8 cellular contexts compared by ENCODE assay signal in the genomic region with DNA sequence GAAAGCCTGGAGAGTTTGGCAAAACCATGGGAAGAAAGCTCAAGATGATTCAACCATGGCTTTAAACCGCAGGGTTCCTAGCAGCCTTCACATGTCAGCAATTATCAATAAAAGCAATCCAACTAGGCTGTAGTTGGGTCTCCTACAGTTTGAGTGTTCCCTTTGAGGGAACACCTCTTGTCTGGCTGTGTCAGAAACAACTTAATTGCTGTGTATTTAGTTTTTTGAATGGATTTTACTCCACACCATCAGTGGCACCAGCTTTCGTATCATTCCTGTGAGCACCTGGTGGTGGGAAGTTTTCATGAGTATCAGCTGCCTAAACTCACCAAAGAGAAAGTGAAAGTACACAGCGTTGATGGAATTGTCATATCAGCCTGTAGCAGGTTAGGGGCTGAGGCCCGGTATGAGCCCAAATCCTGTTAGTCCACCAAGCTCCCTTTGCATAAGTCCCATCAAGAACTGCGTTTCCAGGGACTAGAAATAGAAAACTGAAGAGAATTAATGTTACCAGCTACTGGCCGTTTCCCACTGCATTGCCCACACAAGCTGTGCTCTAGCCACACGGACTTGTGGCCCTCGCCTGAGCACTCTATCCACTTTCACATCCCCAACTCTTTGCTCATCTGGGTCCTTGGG. TPM values are rescaled to one million over a fixed set of nuclear protein-coding genes. Genes with fewer than 3 reads are reported as not detected.
DNase-seq lines count a peak whose midpoint lies in the region; ATAC-seq and TF ChIP-seq lines count a peak whose summit lies in the region.

No MANE protein-coding gene starts in this region.

- peaks cover 27% of the 10 kb centered on the region for H3K4me1 Mint-ChIP-seq in CD14-positive monocyte

- H3K36me3 ChIP-seq in ascending aorta: no peaks in the 10 kb centered on the region
- H3K36me3 ChIP-seq in muscle layer of duodenum (ENCODE audit: control insufficient read depth in 1 of 2, insufficient read depth in 2 of 2, low read length in 2 of 2): no peaks in the 10 kb centered on the region

- H3K9me3 Mint-ChIP-seq in CD14-positive monocyte: no peaks in the 10 kb centered on the region

- H3K27me3 Mint-ChIP-seq in CD14-positive monocyte (ENCODE audit: low read depth in 3 of 3): peaks cover 0 to 2% (median 0%) of the 10 kb centered on the region in 3 donors

- peak overlapping the region; percentile 91 to 98 for H3K4me3 Mint-ChIP-seq in CD14-positive monocyte

- no peaks in the 10 kb centered on the region for H3K36me3 Mint-ChIP-seq in CD14-positive monocyte

- no peak for DNase-seq in CD14-positive monocyte (ENCODE audit: low spot score)
- DNase-seq in RWPE1 (ENCODE audit: low spot score): peak; percentile 19
- DNase-seq in ascending aorta (ENCODE audit: low spot score in 2 of 2): no peak
- DNase-seq in foreskin melanocyte: no peak
- DNase-seq in posterior cingulate gyrus: no peak

- CTCF ChIA-PET in RWPE1 (lab: Yijun Ruan, JAX): no interaction called here

- TF ChIP-seq CTCF in CD14-positive monocyte (IDR thresholded peaks at IDR 0.05) (no peak), RWPE1 (conservative IDR thresholded peaks at IDR 0.05; ENCODE audit: low read depth) (no peak), ascending aorta (IDR thresholded peaks at IDR 0.05) (peak in 1 of 3 experiments; percentile 7)

- no peak overlapping the region for H3K27ac ChIP-seq in RWPE1
- H3K27ac ChIP-seq in ascending aorta: no peak overlapping the region
- no peak overlapping the region for H3K27ac ChIP-seq in muscle layer of duodenum (ENCODE audit: low read length)

- POLR2A ChIA-PET in RWPE1 (lab: Yijun Ruan, JAX; ENCODE audit: low non-redundant PET): no interaction called here

- no peaks in the 10 kb centered on the region for H3K9me3 ChIP-seq in ascending aorta
- no peaks in the 10 kb centered on the region for H3K9me3 ChIP-seq in muscle layer of duodenum (ENCODE audit: control insufficient read depth in 1 of 2, low read length in 2 of 2)

- peaks cover 0 to 7% of the 10 kb centered on the region in 2 donors for H3K4me1 ChIP-seq in ascending aorta
- H3K4me1 ChIP-seq in muscle layer of duodenum (ENCODE audit: control insufficient read depth in 1 of 2, insufficient read depth in 2 of 2, low read length in 2 of 2): peaks cover 13 to 33% of the 10 kb centered on the region in 2 donors

- H3K27me3 ChIP-seq in ascending aorta (no peaks in the 10 kb centered on the region), muscle layer of duodenum (ENCODE audit: low read depth, low read length) (no peaks in the 10 kb centered on the region)

- peak overlapping the region; percentile 82 to 91 (median 89) for H3K27ac Mint-ChIP-seq in CD14-positive monocyte

- ATAC-seq in GM18909 (IDR thresholded peaks at IDR 0.05; ENCODE audit: poor library complexity, unreplicated experiment) (peak; percentile 63), HG03175 (IDR thresholded peaks at IDR 0.05; ENCODE audit: unreplicated experiment) (peak; percentile 49)

- H3K4me3 ChIP-seq in ascending aorta (peak overlapping the region; percentile 29 to 58), muscle layer of duodenum (ENCODE audit: low read depth in 1 of 2, low read length in 2 of 2) (peak overlapping the region; percentile 52 to 54)

- intact Hi-C loops in CD14-positive monocyte (cut with micrococcal nuclease) (no loop called here), ascending aorta (cut with DNase I) (no loop called here), posterior cingulate gyrus (cut with DNase I) (loop anchor here (10.0 kb wide), 1 partner anchor 58 kb away; no protein-coding TSS in a partner anchor)

RNA-seq across cellular contexts. Expression of a gene that starts 10.9 kb away (rescaled TPM):
- polyA plus RNA-seq in CD14-positive monocyte: not detected
- total RNA-seq in ascending aorta: not detected

RNA-seq across cellular contexts. Expression of a gene that starts 16.9 kb away (rescaled TPM):
- not detected for polyA plus RNA-seq in CD14-positive monocyte
- total RNA-seq in ascending aorta: not detected
